Comparison of ENCODE assay signal across 18 cellular contexts in the genomic region with DNA sequence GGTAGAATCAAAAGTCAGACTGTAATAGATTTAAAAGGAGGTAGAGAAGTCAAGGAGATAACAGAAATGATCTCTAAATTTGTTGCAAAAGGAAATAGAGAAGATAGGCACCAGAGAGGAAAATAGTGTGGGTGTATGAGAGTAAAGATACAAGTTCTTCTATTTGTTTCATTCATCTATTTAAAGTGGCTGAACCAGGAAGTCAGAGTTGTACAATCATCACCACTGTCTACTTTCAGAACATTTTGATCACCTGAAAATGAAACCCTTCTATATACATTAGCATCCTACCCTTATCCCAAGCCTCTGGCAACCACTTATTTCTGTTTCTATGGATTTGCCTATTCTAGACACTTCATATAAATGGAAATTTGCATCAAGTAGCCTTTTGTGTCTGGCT. TPM values are rescaled to one million over a fixed set of nuclear protein-coding genes. Genes with fewer than 3 reads are reported as not detected.
DNase-seq lines count a peak whose midpoint lies in the region; ATAC-seq and TF ChIP-seq lines count a peak whose summit lies in the region.
"Had no signal": no experiment of that assay in that cellular context is flagged by ENCODE, and none has a peak within 500 bp of the region (broad histone marks: within the 10 kb centered on the region; RNA-seq: fewer than 3 reads in every experiment).

No MANE protein-coding gene starts in this region.

- peaks cover 8% of the 10 kb centered on the region for H3K9me3 Mint-ChIP-seq in activated T-cell treated with anti-CD3 and anti-CD28 coated beads, Interleukin-2, amount 50 U/mL, for 4 hours
- H3K9me3 Mint-ChIP-seq in stimulated activated naive B cell treated with anti-CD40 and anti-IgM and Interleukin-4, amounts not matched to agents 10 μg/mL and 1 μg/mL and 100 μg/mL, for 72 hours = peaks cover 2 to 4% of the 10 kb centered on the region in 2 donors
- H3K9me3 Mint-ChIP-seq in type B pancreatic cell = no peaks in the 10 kb centered on the region

- TF ChIP-seq CTCF in MM.1S (IDR thresholded peaks at IDR 0.05; ENCODE audit: low read length) (no peak), type B pancreatic cell (conservative IDR thresholded peaks at IDR 0.05) (no peak)

- no peak overlapping the region for H3K9ac ChIP-seq in MM.1S (ENCODE audit: low read length)

- H3K27ac ChIP-seq in MM.1S (ENCODE audit: low read length) = peak overlapping the region; percentile 62; the same call in 1 of the 2 replicates
- H3K27ac ChIP-seq: gastroesophageal sphincter, suprapubic skin had no signal

- H4K20me1 ChIP-seq in MM.1S (ENCODE audit: insufficient read depth, low read length) = no peaks in the 10 kb centered on the region

- H3K27me3 Mint-ChIP-seq in activated T-cell treated with anti-CD3 and anti-CD28 coated beads, Interleukin-2, amount 50 U/mL, for 4 hours (ENCODE audit: low read depth) = no peaks in the 10 kb centered on the region
- no peaks in the 10 kb centered on the region for H3K27me3 Mint-ChIP-seq in stimulated activated naive B cell treated with anti-CD40 and anti-IgM and Interleukin-4, amounts not matched to agents 10 μg/mL and 1 μg/mL and 100 μg/mL, for 72 hours
- no peaks in the 10 kb centered on the region for H3K27me3 Mint-ChIP-seq in type B pancreatic cell

- H3K4me3 Mint-ChIP-seq in activated T-cell treated with anti-CD3 and anti-CD28 coated beads, Interleukin-2, amount 50 U/mL, for 4 hours = peak overlapping the region; percentile 55
- H3K4me3 Mint-ChIP-seq in stimulated activated naive B cell treated with anti-CD40 and anti-IgM and Interleukin-4, amounts not matched to agents 10 μg/mL and 1 μg/mL and 100 μg/mL, for 72 hours = peak overlapping the region in 1 of 2 donors; percentile 3
- no peak overlapping the region for H3K4me3 Mint-ChIP-seq in type B pancreatic cell

- H3K9me3 ChIP-seq in MM.1S (replicated peaks; ENCODE audit: insufficient read depth, low read length) = no peaks in the 10 kb centered on the region
- H3K9me3 ChIP-seq: gastroesophageal sphincter, suprapubic skin had no signal

- H3K9me2 ChIP-seq in MM.1S (replicated peaks; ENCODE audit: insufficient read depth, low read length) = no peaks in the 10 kb centered on the region

- H3K4me1 Mint-ChIP-seq in activated T-cell treated with anti-CD3 and anti-CD28 coated beads, Interleukin-2, amount 50 U/mL, for 4 hours (ENCODE audit: low read depth) = peaks cover 65% of the 10 kb centered on the region
- H3K4me1 Mint-ChIP-seq in stimulated activated naive B cell treated with anti-CD40 and anti-IgM and Interleukin-4, amounts not matched to agents 10 μg/mL and 1 μg/mL and 100 μg/mL, for 72 hours = peaks cover 32 to 60% of the 10 kb centered on the region in 2 donors
- peaks cover 7% of the 10 kb centered on the region for H3K4me1 Mint-ChIP-seq in type B pancreatic cell (ENCODE audit: unreplicated experiment)

- peak; percentile 90 to 94 for ATAC-seq in activated T-cell treated with anti-CD3 and anti-CD28 coated beads, Interleukin-2, amount 50 U/mL, for 4 hours
- ATAC-seq in GM21717 (IDR thresholded peaks at IDR 0.05; ENCODE audit: unreplicated experiment) = peak; percentile 50
- ATAC-seq in stimulated activated naive B cell treated with anti-CD40 and anti-IgM and Interleukin-4, amounts not matched to agents 10 μg/mL and 1 μg/mL and 100 μg/mL, for 72 hours (replicated peaks) = peak; percentile 85 to 87
- ATAC-seq: gastroesophageal sphincter had no signal

- H2AFZ ChIP-seq in MM.1S (ENCODE audit: low read length) = no peak overlapping the region

- no peaks in the 10 kb centered on the region; the same call in 1 of the 2 replicates for H3K36me3 ChIP-seq in MM.1S (replicated peaks; ENCODE audit: insufficient read depth, low read length)

- peaks cover 13% of the 10 kb centered on the region for H3F3A ChIP-seq in MM.1S (ENCODE audit: insufficient read depth, low read length)

- peak overlapping the region; percentile 51; the same call in 1 of the 2 replicates for H3K4me2 ChIP-seq in MM.1S (ENCODE audit: low read depth, low read length)

- H3K4me3 ChIP-seq in MM.1S (ENCODE audit: low read length) = no peak overlapping the region
- H3K4me3 ChIP-seq: gastroesophageal sphincter, suprapubic skin had no signal

- DNase-seq in activated T-cell treated with anti-CD3 and anti-CD28 coated beads, Interleukin-2, amount 50 U/mL, for 4 hours = no peak
- DNase-seq in activated T-cell treated with anti-CD3 and anti-CD28 coated beads for 4 hours (no peak), MM.1S (peak; percentile 26), GF-D8 (lab: John Stamatoyannopoulos, UW) (no peak), type B pancreatic cell (ENCODE audit: extremely low spot score, unreplicated experiment) (no peak), NCI-H82 treated with DMSO at 0.1 percent for 48 hours (lab: John Stamatoyannopoulos, UW; ENCODE audit: unreplicated experiment) (no peak)
- DNase-seq in stimulated activated naive B cell treated with anti-CD40 and anti-IgM and Interleukin-4, amounts not matched to agents 10 μg/mL and 1 μg/mL and 100 μg/mL, for 72 hours = no peak
- DNase-seq: ACHN; activated effector memory CD4-positive, alpha-beta T cell treated with anti-CD3 and anti-CD28 coated beads, Interleukin-2, amount 50 U/mL, for 16 hours; caudate nucleus; midbrain; NCI-H2029 treated with DMSO at 0.1 percent for 48 hours; NCI-H526; posterior cingulate gyrus; SW 1271 had no signal

- peaks cover 39% of the 10 kb centered on the region for H3K79me2 ChIP-seq in MM.1S (ENCODE audit: low read length)

- H3K27ac Mint-ChIP-seq in stimulated activated naive B cell treated with anti-CD40 and anti-IgM and Interleukin-4, amounts not matched to agents 10 μg/mL and 1 μg/mL and 100 μg/mL, for 72 hours = peak overlapping the region; percentile 9
- H3K27ac Mint-ChIP-seq in type B pancreatic cell = no peak overlapping the region

- peaks cover 49% of the 10 kb centered on the region for H3K36me3 Mint-ChIP-seq in activated T-cell treated with anti-CD3 and anti-CD28 coated beads, Interleukin-2, amount 50 U/mL, for 4 hours (ENCODE audit: insufficient read depth)
- H3K36me3 Mint-ChIP-seq in stimulated activated naive B cell treated with anti-CD40 and anti-IgM and Interleukin-4, amounts not matched to agents 10 μg/mL and 1 μg/mL and 100 μg/mL, for 72 hours = peaks cover 31 to 60% of the 10 kb centered on the region in 2 donors
- peaks cover 39% of the 10 kb centered on the region for H3K36me3 Mint-ChIP-seq in type B pancreatic cell

- peaks cover 24% of the 10 kb centered on the region for H3K4me1 ChIP-seq in MM.1S (ENCODE audit: low read length)

- no peaks in the 10 kb centered on the region for H3K27me3 ChIP-seq in MM.1S (replicated peaks; ENCODE audit: insufficient read depth, low read length)
- H3K27me3 ChIP-seq: gastroesophageal sphincter, suprapubic skin had no signal

RNA-seq across cellular contexts. Expression of a gene that starts 36.7 kb away (rescaled TPM):
- 10 to 100 TPM; 44.7 to 61.0 (median 54.0) TPM for total RNA-seq in activated T-cell treated with anti-CD3 and anti-CD28 coated beads, Interleukin-2, amount 50 U/mL, for 4 hours
- 34.6 and 44.7 TPM in 2 replicates for total RNA-seq in type B pancreatic cell (ENCODE audit: low replicate concordance)
